ENCODE assay signal across 17 cellular contexts in genomic region chr17:4559851-4560820, GRCh38. TPM values are rescaled to one million over a fixed set of nuclear protein-coding genes. Genes with fewer than 3 reads are reported as not detected.
A peak's percentile ranks its signal among the peaks of the same experiment; 100 is the strongest.
DNase-seq lines count a peak whose midpoint lies in the region; ATAC-seq and TF ChIP-seq lines count a peak whose summit lies in the region.
"Had no signal": no experiment of that assay in that cellular context is flagged by ENCODE, and none has a peak within 500 bp of the region (broad histone marks: within the 10 kb centered on the region; RNA-seq: fewer than 3 reads in every experiment).

Gene GGT6 (minus strand): TSS chr17:4560577. CDS start chr17:4560521, 56 bp downstream.

- POLR2A ChIA-PET in HEK293 (lab: Yijun Ruan, JAX) = no interaction called here
- POLR2A ChIA-PET in SK-N-SH (lab: Yijun Ruan, JAX) = no interaction called here

- H2AFZ ChIP-seq in OCI-LY3 (ENCODE audit: low read depth, low read length) (peak within 1 kb of the TSS; percentile 77), SK-N-SH (ENCODE audit: low read depth) (no peak within 1 kb of the TSS)

- intact Hi-C loops in left colon (cut with DNase I, micrococcal nuclease) = no loop called here
- intact Hi-C loops in posterior vena cava (cut with DNase I) = no loop called here

- peak; percentile 92 to 93 for DNase-seq in left colon
- peak; percentile 69 for DNase-seq in posterior vena cava (ENCODE audit: low spot score)
- DNase-seq in SK-N-SH = no peak
- no peak for DNase-seq in activated CD4-positive, CD25-positive, alpha-beta regulatory T cell (lab: John Stamatoyannopoulos, UW)
- DNase-seq: activated naive CD4-positive, alpha-beta T cell; brain microvascular endothelial cell; EL; gastrocnemius medialis; MV-4-11; WERI-Rb-1 had no signal

- H3K36me3 ChIP-seq in HEK293 (ENCODE audit: control insufficient read depth in 2 of 2, insufficient read depth in 1 of 2, low read length in 2 of 2) = no peaks in the 10 kb centered on the region
- H3K36me3 ChIP-seq in OCI-LY3 (replicated peaks; ENCODE audit: low read depth, low read length) = no peaks in the 10 kb centered on the region
- no peaks in the 10 kb centered on the region for H3K36me3 ChIP-seq in SK-N-SH (replicated peaks in 1 of 2; ENCODE audit: control insufficient read depth in 1 of 2, insufficient read depth in 2 of 2, low read length in 1 of 2)
- H3K36me3 ChIP-seq: brain microvascular endothelial cell, gastrocnemius medialis, upper lobe of left lung, WERI-Rb-1 had no signal

- no peak for TF ChIP-seq CTCF in HEK293 (tag by site-specific recombination; IDR thresholded peaks at IDR 0.05)
- no peak for TF ChIP-seq CTCF in OCI-LY3 (IDR thresholded peaks at IDR 0.05; ENCODE audit: low read depth, low read length)
- no peak for TF ChIP-seq CTCF in SK-N-SH (IDR thresholded peaks at IDR 0.05)

- CTCF ChIA-PET in HEK293 (lab: Yijun Ruan, JAX) = interaction anchor here (0.5 to 1.8 kb wide), 7 partner anchors 9 to 296 kb away, joined by 3 to 6 read pairs (median 3); no protein-coding TSS in a partner anchor
- CTCF ChIA-PET in SK-N-SH (lab: Yijun Ruan, JAX) = interaction anchor here (0.9 to 3.4 kb wide), 2 partner anchors 65 to 66 kb away, joined by 3 to 18 read pairs; no protein-coding TSS in a partner anchor

- no peaks in the 10 kb centered on the region for H4K20me1 ChIP-seq in OCI-LY3 (ENCODE audit: insufficient read depth, low read length)
- H4K20me1 ChIP-seq in SK-N-SH (ENCODE audit: insufficient read depth) = no peaks in the 10 kb centered on the region

- ATAC-seq in left colon (peak; percentile 76), GM19467 (IDR thresholded peaks at IDR 0.05; ENCODE audit: unreplicated experiment) (no peak), HG03460 (IDR thresholded peaks at IDR 0.05; ENCODE audit: unreplicated experiment) (no peak)
- ATAC-seq: gastrocnemius medialis; stimulated activated effector memory CD8-positive, alpha-beta T cell treated with anti-CD3 and anti-CD28 coated beads, Interleukin-12 subunit alpha, Interleukin-12 subunit beta, amount 100 ng/mL, for 72 hours had no signal

- H3K79me2 ChIP-seq in OCI-LY3 (ENCODE audit: low read length) (peaks cover 9% of the 10 kb centered on the region), SK-N-SH (ENCODE audit: insufficient read depth) (peaks cover under 1% of the 10 kb centered on the region)

- TF ChIP-seq RAD21 in SK-N-SH (IDR thresholded peaks at IDR 0.05; ENCODE audit: low read length) = no peak

- peak within 1 kb of the TSS; percentile 12; the same call in 1 of the 2 replicates for H3K9ac ChIP-seq in OCI-LY3 (ENCODE audit: low read length)
- H3K9ac ChIP-seq in SK-N-SH = no peak within 1 kb of the TSS

- H3K27ac ChIP-seq in HEK293 (ENCODE audit: extremely low read depth, low read depth, low read length) (no peak within 1 kb of the TSS), OCI-LY3 (ENCODE audit: low read length) (peak within 1 kb of the TSS; percentile 75; the same call in 1 of the 2 replicates), SK-N-SH (ENCODE audit: low read depth in 2 of 2, low read length in 1 of 2) (no peak within 1 kb of the TSS)
- H3K27ac ChIP-seq: brain microvascular endothelial cell, gastrocnemius medialis, WERI-Rb-1 had no signal

- WGBS in SK-N-SH (ENCODE audit: low lambda C conversion rate) = 87% methylated on average over 8 of the region's 20 CpGs

- H3K4me2 ChIP-seq in OCI-LY3 (ENCODE audit: low read length) (peak within 1 kb of the TSS; percentile 36), SK-N-SH (no peak within 1 kb of the TSS)

- no peaks in the 10 kb centered on the region for H3K9me3 ChIP-seq in HEK293 (ENCODE audit: control insufficient read depth, insufficient read depth, low read depth, low read length)
- no peaks in the 10 kb centered on the region for H3K9me3 ChIP-seq in OCI-LY3 (ENCODE audit: insufficient read depth, low read length)
- no peaks in the 10 kb centered on the region for H3K9me3 ChIP-seq in SK-N-SH
- H3K9me3 ChIP-seq: gastrocnemius medialis, upper lobe of left lung had no signal

- H3K9me2 ChIP-seq in SK-N-SH = no peaks in the 10 kb centered on the region

- no peaks in the 10 kb centered on the region for H3K27me3 ChIP-seq in OCI-LY3 (ENCODE audit: low read depth, low read length)
- H3K27me3 ChIP-seq in SK-N-SH (ENCODE audit: insufficient read depth) = no peaks in the 10 kb centered on the region
- H3K27me3 ChIP-seq: brain microvascular endothelial cell, gastrocnemius medialis, upper lobe of left lung had no signal

- TF ChIP-seq EP300 in SK-N-SH (IDR thresholded peaks at IDR 0.05; ENCODE audit: borderline replicate concordance in 1 of 2, low read depth in 1 of 2, low read length in 1 of 2) = no peak

- H3K4me3 ChIP-seq in HEK293 (ENCODE audit: low read depth, low read length) = no peak within 1 kb of the TSS
- H3K4me3 ChIP-seq in OCI-LY3 (ENCODE audit: low read length) = no peak within 1 kb of the TSS
- no peak within 1 kb of the TSS for H3K4me3 ChIP-seq in SK-N-SH (ENCODE audit: low read depth in 2 of 2, low read length in 1 of 2)
- H3K4me3 ChIP-seq: gastrocnemius medialis had no signal

- H3K4me1 ChIP-seq in HEK293 (ENCODE audit: control insufficient read depth, insufficient read depth, low read length) = peaks cover 3% of the 10 kb centered on the region; the same call in 1 of the 2 replicates
- H3K4me1 ChIP-seq in OCI-LY3 (ENCODE audit: low read length) = peaks cover 63% of the 10 kb centered on the region
- H3K4me1 ChIP-seq in SK-N-SH (ENCODE audit: control insufficient read depth in 1 of 2, insufficient read depth in 2 of 2, low read depth in 1 of 2, low read length in 1 of 2) = peaks cover 0 to 8% of the 10 kb centered on the region in 2 experiments; a peak in 1 of 4 replicates

- H3F3A ChIP-seq in SK-N-SH (replicated peaks; ENCODE audit: insufficient read depth) = no peaks in the 10 kb centered on the region

TF ChIP-seq in HEK293, 187 proteins besides CTCF, POLR2A, EP300 and RAD21:
- no peak for TF ChIP-seq ZNF184 (tag by site-specific recombination; IDR thresholded peaks at IDR 0.05)
- peak; percentile 22; the same call in 1 of the 2 replicates for TF ChIP-seq ZFHX2 (tag by site-specific recombination; conservative IDR thresholded peaks at IDR 0.05)
- no peak for TF ChIP-seq ZNF239 (tag by site-specific recombination; IDR thresholded peaks at IDR 0.05)
- TF ChIP-seq OSR2 (tag by site-specific recombination; IDR thresholded peaks at IDR 0.05) = no peak
- peak; percentile 96 for TF ChIP-seq ZIC2 (tag by site-specific recombination; IDR thresholded peaks at IDR 0.05)
- no peak for TF ChIP-seq ZNF654 (tag by site-specific recombination; IDR thresholded peaks at IDR 0.05; ENCODE audit: low read depth)
- 0 out of 2 replicates have a peak, but pooled peaks have one; percentile 12 for TF ChIP-seq EGR2 (tag by site-specific recombination; IDR thresholded peaks at IDR 0.05; ENCODE audit: low read depth)
- TF ChIP-seq ZNF623 (tag by site-specific recombination; IDR thresholded peaks at IDR 0.05) = no peak
- TF ChIP-seq ZNF266 (tag by site-specific recombination; IDR thresholded peaks at IDR 0.05; ENCODE audit: low read depth) = no peak
- no peak for TF ChIP-seq HOXD13 (CRISPR knock-in tag; IDR thresholded peaks at IDR 0.05; ENCODE audit: borderline replicate concordance)
- no peak for TF ChIP-seq ELK4 (IDR thresholded peaks at IDR 0.05; ENCODE audit: borderline replicate concordance, low read depth, low read length)

TF ChIP-seq in SK-N-SH, 30 proteins besides CTCF, POLR2A, EP300 and RAD21 (continues in another document):
- TF ChIP-seq FOSL2 (IDR thresholded peaks at IDR 0.05; ENCODE audit: borderline replicate concordance, low read depth) = no peak
- no peak for TF ChIP-seq RCOR1 (IDR thresholded peaks at IDR 0.05; ENCODE audit: low read length)
- no peak for TF ChIP-seq EZH2phosphoT487 (IDR thresholded peaks at IDR 0.05; ENCODE audit: borderline replicate concordance, low read depth)
- TF ChIP-seq GABPA (IDR thresholded peaks at IDR 0.05; ENCODE audit: low read depth) = no peak
- TF ChIP-seq TAF1 (IDR thresholded peaks at IDR 0.05; ENCODE audit: borderline replicate concordance, low read depth, low read length) = no peak
- no peak for TF ChIP-seq RFX5 (IDR thresholded peaks at IDR 0.05; ENCODE audit: low read length)
- TF ChIP-seq JUND (IDR thresholded peaks at IDR 0.05) = no peak
- no peak for TF ChIP-seq FOXM1 (IDR thresholded peaks at IDR 0.05; ENCODE audit: low read depth)
- no peak for TF ChIP-seq YY1 (IDR thresholded peaks at IDR 0.05; ENCODE audit: low read depth)
- TF ChIP-seq PBX3 (IDR thresholded peaks at IDR 0.05) = no peak
- TF ChIP-seq NFIC (IDR thresholded peaks at IDR 0.05; ENCODE audit: borderline replicate concordance) = no peak

RNA-seq across cellular contexts. Expression of gene GGT6, which starts in this region (rescaled TPM):
- total RNA-seq in left colon (100 to 1,000 TPM; 185 to 232 TPM), posterior vena cava (not detected)
- not detected in 2 replicates for polyA plus RNA-seq in SK-N-SH (2012; rRNA removed)
- polyA plus RNA-seq in SK-N-SH (2012; cell fraction: cytosol; rRNA removed) = not detected in 2 replicates
- not detected in 2 replicates for polyA plus RNA-seq in SK-N-SH (2012; cell fraction: nucleus; rRNA removed)
- total RNA-seq: HT1080 had no signal

Comparison
In these comparisons a context has a peak if more than half of its experiments do, and no peak if none do; other contexts are left out.
1. RNA of gene GGT6 (total RNA-seq): 185 to 232 TPM in left colon; not detected in posterior vena cava; every median in the first group is over 100 times any median in the second.
2. Peak in DNase-seq in posterior vena cava; RNA of the gene not detected or under 1 TPM.
3. DNase-seq: peak in left colon (2 of 2); none in SK-N-SH (single experiment) and activated CD4-positive, CD25-positive, alpha-beta regulatory T cell (0 of 4).